Comparison of ENCODE assay signal across 1 cellular context in genomic region chr5:765948-766631, GRCh38.
TF ChIP-seq lines count a peak whose summit lies in the region.

No MANE protein-coding gene starts in this region.

TF ChIP-seq in HepG2, 621 proteins besides CTCF, POLR2A, EP300 and RAD21:
- TF ChIP-seq IRF2 (CRISPR knock-in tag; IDR thresholded peaks at IDR 0.05) (no peak), ATF1 (CRISPR knock-in tag; IDR thresholded peaks at IDR 0.05) (no peak), ZNF557 (CRISPR knock-in tag; IDR thresholded peaks at IDR 0.05) (no peak), YY1 (IDR thresholded peaks at IDR 0.05; ENCODE audit: insufficient read depth, insufficient replicate concordance, low read depth, low read length) (no peak), ARNT2 (CRISPR knock-in tag; IDR thresholded peaks at IDR 0.05; ENCODE audit: low read depth) (no peak), ZNF205 (CRISPR knock-in tag; IDR thresholded peaks at IDR 0.05) (no peak), ARNT (IDR thresholded peaks at IDR 0.05) (no peak), ELF4 (CRISPR knock-in tag; IDR thresholded peaks at IDR 0.05; ENCODE audit: borderline replicate concordance) (no peak), ZNF281 (CRISPR knock-in tag; IDR thresholded peaks at IDR 0.05; ENCODE audit: borderline replicate concordance) (no peak), MED8 (CRISPR knock-in tag; IDR thresholded peaks at IDR 0.05; ENCODE audit: insufficient replicate concordance) (no peak), ZNF383 (CRISPR knock-in tag; IDR thresholded peaks at IDR 0.05; ENCODE audit: borderline replicate concordance) (no peak), HMGA1 (CRISPR knock-in tag; conservative IDR thresholded peaks at IDR 0.05) (no peak), ZNF709 (CRISPR knock-in tag; IDR thresholded peaks at IDR 0.05) (no peak), ZNF7 (CRISPR knock-in tag; IDR thresholded peaks at IDR 0.05) (no peak), ZNF484 (CRISPR knock-in tag; IDR thresholded peaks at IDR 0.05; ENCODE audit: borderline replicate concordance, low read depth) (no peak), RCOR2 (CRISPR knock-in tag; IDR thresholded peaks at IDR 0.05) (no peak)
- TF ChIP-seq, protein P1, sequence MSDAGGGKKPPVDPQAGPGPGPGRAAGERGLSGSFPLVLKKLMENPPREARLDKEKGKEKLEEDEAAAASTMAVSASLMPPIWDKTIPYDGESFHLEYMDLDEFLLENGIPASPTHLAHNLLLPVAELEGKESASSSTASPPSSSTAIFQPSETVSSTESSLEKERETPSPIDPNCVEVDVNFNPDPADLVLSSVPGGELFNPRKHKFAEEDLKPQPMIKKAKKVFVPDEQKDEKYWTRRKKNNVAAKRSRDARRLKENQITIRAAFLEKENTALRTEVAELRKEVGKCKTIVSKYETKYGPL (CRISPR knock-in tag; IDR thresholded peaks at IDR 0.05): no peak
- TF ChIP-seq, protein P2, sequence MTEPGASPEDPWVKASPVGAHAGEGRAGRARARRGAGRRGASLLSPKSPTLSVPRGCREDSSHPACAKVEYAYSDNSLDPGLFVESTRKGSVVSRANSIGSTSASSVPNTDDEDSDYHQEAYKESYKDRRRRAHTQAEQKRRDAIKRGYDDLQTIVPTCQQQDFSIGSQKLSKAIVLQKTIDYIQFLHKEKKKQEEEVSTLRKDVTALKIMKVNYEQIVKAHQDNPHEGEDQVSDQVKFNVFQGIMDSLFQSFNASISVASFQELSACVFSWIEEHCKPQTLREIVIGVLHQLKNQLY (CRISPR knock-in tag; IDR thresholded peaks at IDR 0.05): no peak
